ENCODE assay signal across 9 cellular contexts in genomic region chr7:102450242-102450641, GRCh38. TPM values are rescaled to one million over a fixed set of nuclear protein-coding genes. Genes with fewer than 3 reads are reported as not detected.
DNase-seq lines count a peak whose midpoint lies in the region; ATAC-seq and TF ChIP-seq lines count a peak whose summit lies in the region.
"Had no signal": no experiment of that assay in that cellular context is flagged by ENCODE, and none has a peak within 500 bp of the region (broad histone marks: within the 10 kb centered on the region; RNA-seq: fewer than 3 reads in every experiment).

No MANE protein-coding gene starts in this region.

- H3K4me3 Mint-ChIP-seq in CD4-positive, CD25-positive, alpha-beta regulatory T cell = no peak overlapping the region
- H3K4me3 Mint-ChIP-seq in HFFc6 = no peak overlapping the region
- H3K4me3 Mint-ChIP-seq: activated naive CD4-positive, alpha-beta T cell treated with anti-CD3 and anti-CD28 coated beads, Interleukin-2, amount 50 U/mL, for 24 hours had no signal

- H3K27me3 ChIP-seq in CD4-positive, CD25-positive, alpha-beta regulatory T cell (ENCODE audit: control insufficient read depth, insufficient read depth, low read length) = no peaks in the 10 kb centered on the region
- no peaks in the 10 kb centered on the region for H3K27me3 ChIP-seq in kidney epithelial cell (ENCODE audit: control insufficient read depth, insufficient read depth, low read length)

- no peaks in the 10 kb centered on the region for H3K4me1 ChIP-seq in CD4-positive, CD25-positive, alpha-beta regulatory T cell (ENCODE audit: control insufficient read depth, insufficient read depth, low read length, poor library complexity, severe bottlenecking)

- peak; percentile 74 to 82 for ATAC-seq in CD4-positive, CD25-positive, alpha-beta regulatory T cell (ENCODE audit: low read depth in 2 of 2)
- no peak for ATAC-seq in HG02759 (IDR thresholded peaks at IDR 0.05; ENCODE audit: unreplicated experiment)
- no peak for ATAC-seq in HG03378 (IDR thresholded peaks at IDR 0.05; ENCODE audit: unreplicated experiment)

- H3K27ac Mint-ChIP-seq in CD4-positive, CD25-positive, alpha-beta regulatory T cell = peak overlapping the region in 1 of 3 donors; percentile 60
- no peak overlapping the region for H3K27ac Mint-ChIP-seq in HFFc6
- H3K27ac Mint-ChIP-seq: activated naive CD4-positive, alpha-beta T cell treated with anti-CD3 and anti-CD28 coated beads, Interleukin-2, amount 50 U/mL, for 24 hours had no signal

- no peaks in the 10 kb centered on the region for H3K27me3 Mint-ChIP-seq in CD4-positive, CD25-positive, alpha-beta regulatory T cell
- H3K27me3 Mint-ChIP-seq in HFFc6 (ENCODE audit: insufficient read depth) = peaks cover 4% of the 10 kb centered on the region
- H3K27me3 Mint-ChIP-seq: activated naive CD4-positive, alpha-beta T cell treated with anti-CD3 and anti-CD28 coated beads, Interleukin-2, amount 50 U/mL, for 24 hours had no signal

- no peaks in the 10 kb centered on the region for H3K36me3 Mint-ChIP-seq in CD4-positive, CD25-positive, alpha-beta regulatory T cell
- no peaks in the 10 kb centered on the region for H3K36me3 Mint-ChIP-seq in HFFc6 (ENCODE audit: low read depth)
- H3K36me3 Mint-ChIP-seq: activated naive CD4-positive, alpha-beta T cell treated with anti-CD3 and anti-CD28 coated beads, Interleukin-2, amount 50 U/mL, for 24 hours had no signal

- no peaks in the 10 kb centered on the region for H3K9me3 Mint-ChIP-seq in CD4-positive, CD25-positive, alpha-beta regulatory T cell
- H3K9me3 Mint-ChIP-seq in HFFc6 = no peaks in the 10 kb centered on the region
- H3K9me3 Mint-ChIP-seq: activated naive CD4-positive, alpha-beta T cell treated with anti-CD3 and anti-CD28 coated beads, Interleukin-2, amount 50 U/mL, for 24 hours had no signal

- H3K9me3 ChIP-seq in CD4-positive, CD25-positive, alpha-beta regulatory T cell (ENCODE audit: control insufficient read depth in 2 of 2, low read length in 2 of 2) = no peaks in the 10 kb centered on the region

- H3K27ac ChIP-seq in CD4-positive, CD25-positive, alpha-beta regulatory T cell (ENCODE audit: insufficient read depth, low read length, poor library complexity, severe bottlenecking) = no peak overlapping the region

- peaks cover 0 to 2% (median 0%) of the 10 kb centered on the region in 4 donors for H3K4me1 Mint-ChIP-seq in CD4-positive, CD25-positive, alpha-beta regulatory T cell
- H3K4me1 Mint-ChIP-seq in HFFc6 (ENCODE audit: low read depth) = no peaks in the 10 kb centered on the region
- H3K4me1 Mint-ChIP-seq: activated naive CD4-positive, alpha-beta T cell treated with anti-CD3 and anti-CD28 coated beads, Interleukin-2, amount 50 U/mL, for 24 hours had no signal

- peaks cover 7% of the 10 kb centered on the region for H3K36me3 ChIP-seq in CD4-positive, CD25-positive, alpha-beta regulatory T cell (ENCODE audit: control insufficient read depth, insufficient read depth, low read length)
- H3K36me3 ChIP-seq in kidney epithelial cell (ENCODE audit: control insufficient read depth, insufficient read depth, low read length) = peaks cover 2% of the 10 kb centered on the region

- peak; percentile 24 to 53 (median 48) for DNase-seq in CD4-positive, CD25-positive, alpha-beta regulatory T cell
- DNase-seq in HFFc6 (no peak), kidney epithelial cell (ENCODE audit: low read depth) (no peak), ureter (ENCODE audit: low spot score) (no peak), NCI-H1436 treated with DMSO at 0.1 percent for 48 hours (lab: John Stamatoyannopoulos, UW) (no peak)
- peak; percentile 61 to 62 for DNase-seq in activated CD4-positive, alpha-beta T cell treated with anti-CD3 and anti-CD28 coated beads for 4 hours

- TF ChIP-seq CTCF in HFFc6 (IDR thresholded peaks at IDR 0.05) (peak; percentile 21; the same call in 1 of the 2 replicates), kidney epithelial cell (IDR thresholded peaks at IDR 0.05; ENCODE audit: insufficient read depth, low read length, poor library complexity, severe bottlenecking) (peak; percentile 25)

- no peak overlapping the region for H3K4me3 ChIP-seq in CD4-positive, CD25-positive, alpha-beta regulatory T cell (ENCODE audit: low read depth, low read length)
- no peak overlapping the region for H3K4me3 ChIP-seq in kidney epithelial cell (ENCODE audit: low read depth, low read length)

RNA-seq across cellular contexts. Expression of gene ALKBH4, which starts 14.4 kb away (rescaled TPM):
- total RNA-seq in CD4-positive, CD25-positive, alpha-beta regulatory T cell = 7.4 TPM
- 10 to 100 TPM; 18.4 to 20.6 (median 19.4) TPM for polyA plus RNA-seq in CD4-positive, CD25-positive, alpha-beta regulatory T cell
- total RNA-seq in HFFc6 (2021; fragmentation: NEBNext Ultra II Directional; extraction: Animal tissue kit (Norgen Biotek cat#: 25700)) = 10 to 100 TPM in 3 of 6 experiments, 1 to 10 TPM in 3; 9.6 to 11.0 (median 10.0) TPM
- total RNA-seq in kidney epithelial cell (12.5 and 50.8 TPM in 2 replicates), ureter (10.3 TPM)

RNA-seq across cellular contexts. Expression of gene LRWD1, which starts 14.5 kb away (rescaled TPM):
- total RNA-seq in CD4-positive, CD25-positive, alpha-beta regulatory T cell = 12.9 TPM
- polyA plus RNA-seq in CD4-positive, CD25-positive, alpha-beta regulatory T cell = 10 to 100 TPM; 12.4 to 15.3 (median 13.7) TPM
- 10 to 100 TPM; 19.4 to 28.2 (median 23.0) TPM for total RNA-seq in HFFc6 (2021; fragmentation: NEBNext Ultra II Directional; extraction: Animal tissue kit (Norgen Biotek cat#: 25700))
- total RNA-seq in kidney epithelial cell (22.9 and 38.0 TPM in 2 replicates), ureter (11.4 TPM)

RNA-seq across cellular contexts. Expression of gene ORAI2, which starts 16.9 kb away (rescaled TPM):
- total RNA-seq in CD4-positive, CD25-positive, alpha-beta regulatory T cell = 14.6 TPM
- polyA plus RNA-seq in CD4-positive, CD25-positive, alpha-beta regulatory T cell = 10 to 100 TPM; 15.8 to 26.6 (median 17.7) TPM
- 10 to 100 TPM; 49.4 to 72.5 (median 54.9) TPM for total RNA-seq in HFFc6 (2021; fragmentation: NEBNext Ultra II Directional; extraction: Animal tissue kit (Norgen Biotek cat#: 25700))
- total RNA-seq in kidney epithelial cell = 47.2 and 56.2 TPM in 2 replicates
- 19.7 TPM for total RNA-seq in ureter

RNA-seq across cellular contexts. Expression of gene POLR2J, which starts 28.5 kb away (rescaled TPM):
- total RNA-seq in CD4-positive, CD25-positive, alpha-beta regulatory T cell = 39.1 TPM
- 100 to 1,000 TPM in 3 of 4 donors, 10 to 100 TPM in 1; 73.9 to 109 (median 104) TPM for polyA plus RNA-seq in CD4-positive, CD25-positive, alpha-beta regulatory T cell
- total RNA-seq in HFFc6 (2021; fragmentation: NEBNext Ultra II Directional; extraction: Animal tissue kit (Norgen Biotek cat#: 25700)) = 10 to 100 TPM; 61.8 to 76.5 (median 66.0) TPM
- 36.2 and 47.6 TPM in 2 replicates for total RNA-seq in kidney epithelial cell
- 53.1 TPM for total RNA-seq in ureter

RNA-seq across cellular contexts. Expression of gene PRKRIP1, which starts 54.1 kb away (rescaled TPM):
- total RNA-seq in CD4-positive, CD25-positive, alpha-beta regulatory T cell = 47.7 TPM
- 10 to 100 TPM; 12.3 to 15.5 (median 14.8) TPM for polyA plus RNA-seq in CD4-positive, CD25-positive, alpha-beta regulatory T cell
- 10 to 100 TPM; 18.8 to 24.7 (median 20.4) TPM for total RNA-seq in HFFc6 (2021; fragmentation: NEBNext Ultra II Directional; extraction: Animal tissue kit (Norgen Biotek cat#: 25700))
- 25.3 and 31.5 TPM in 2 replicates for total RNA-seq in kidney epithelial cell
- 22.8 TPM for total RNA-seq in ureter

Comparison
In these comparisons a context has a peak if more than half of its experiments do, and no peak if none do; other contexts are left out.
1. ATAC-seq: peak in CD4-positive, CD25-positive, alpha-beta regulatory T cell (2 of 2); none in HG02759 (single experiment) and HG03378 (single experiment).
2. DNase-seq: peak in CD4-positive, CD25-positive, alpha-beta regulatory T cell (3 of 3) and activated CD4-positive, alpha-beta T cell treated with anti-CD3 and anti-CD28 coated beads for 4 hours (2 of 2); none in HFFc6 (single experiment), kidney epithelial cell (single experiment), ureter (single experiment) and NCI-H1436 treated with DMSO at 0.1 percent for 48 hours (single experiment).